9 cellular contexts compared by ENCODE assay signal in the genomic region with DNA sequence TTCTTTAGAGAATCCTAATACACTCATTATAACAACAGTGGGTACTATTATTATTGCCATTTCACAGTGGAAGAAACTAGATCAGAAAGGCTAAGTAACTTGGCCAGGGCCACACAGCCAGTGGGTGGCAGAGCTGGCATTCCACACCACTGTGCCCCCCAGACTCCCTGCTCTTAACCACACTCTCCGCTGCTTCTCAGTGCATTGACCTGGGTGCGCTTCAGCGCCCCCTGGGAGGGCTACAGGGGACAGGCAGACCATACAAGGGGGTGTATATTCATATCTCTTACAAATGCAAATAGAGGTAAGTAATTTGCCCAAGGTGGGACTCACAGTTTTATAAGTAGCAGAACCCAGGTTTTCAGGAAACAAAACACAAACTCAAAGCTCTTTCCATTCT.
DNase-seq lines count a peak whose midpoint lies in the region; TF ChIP-seq lines count a peak whose summit lies in the region.
"Had no signal": no experiment of that assay in that cellular context is flagged by ENCODE, and none has a peak within 500 bp of the region (broad histone marks: within the 10 kb centered on the region; RNA-seq: fewer than 3 reads in every experiment).

No MANE protein-coding gene starts in this region.

- H3K9me3 Mint-ChIP-seq in endodermal cell (no peaks in the 10 kb centered on the region), type B pancreatic cell (no peaks in the 10 kb centered on the region)
- H3K9me3 Mint-ChIP-seq: activated naive CD4-positive, alpha-beta T cell treated with anti-CD3 and anti-CD28 coated beads, Interleukin-2, amount 50 U/mL, for 72 hours had no signal

- no peak overlapping the region for H3K4me3 ChIP-seq in OCI-LY3 (ENCODE audit: low read length)
- no peak overlapping the region for H3K4me3 ChIP-seq in endodermal cell (ENCODE audit: low read length)

- peak; percentile 48 for TF ChIP-seq CTCF in OCI-LY3 (IDR thresholded peaks at IDR 0.05; ENCODE audit: low read depth, low read length)
- TF ChIP-seq CTCF in endodermal cell (conservative IDR thresholded peaks at IDR 0.05) = peak; percentile 79
- TF ChIP-seq CTCF in type B pancreatic cell (conservative IDR thresholded peaks at IDR 0.05) = peak; percentile 58

- no peak overlapping the region for H3K9ac ChIP-seq in OCI-LY3 (ENCODE audit: low read length)
- no peak overlapping the region for H3K9ac ChIP-seq in endodermal cell (ENCODE audit: extremely low read depth, low read length, poor library complexity, severe bottlenecking)

- no peaks in the 10 kb centered on the region for H3K27me3 ChIP-seq in OCI-LY3 (ENCODE audit: low read depth, low read length)
- H3K27me3 ChIP-seq in endodermal cell (ENCODE audit: control insufficient read depth, insufficient read depth, low read length, poor library complexity, severe bottlenecking) = no peaks in the 10 kb centered on the region

- WGBS in endodermal cell (ENCODE audit: insufficient coverage in 1 of 2, insufficient read length in 1 of 2), 2 experiments = 71% methylated on average over 3 of the region's 3 CpGs; no CpG with 5 or more reads in 1 of the 2 experiments

- no peaks in the 10 kb centered on the region for H3K27me3 Mint-ChIP-seq in endodermal cell (ENCODE audit: insufficient read depth)
- H3K27me3 Mint-ChIP-seq in type B pancreatic cell = no peaks in the 10 kb centered on the region

- H3K4me3 Mint-ChIP-seq in endodermal cell (no peak overlapping the region), type B pancreatic cell (no peak overlapping the region)

- H3K4me1 ChIP-seq in OCI-LY3 (ENCODE audit: low read length) (no peaks in the 10 kb centered on the region; the same call in 1 of the 2 replicates), endodermal cell (ENCODE audit: control insufficient read depth, insufficient read depth, low read length) (no peaks in the 10 kb centered on the region)

- H3K27ac Mint-ChIP-seq in endodermal cell (no peak overlapping the region), type B pancreatic cell (no peak overlapping the region)

- H3K36me3 Mint-ChIP-seq in endodermal cell (ENCODE audit: low read depth) = peaks cover 32% of the 10 kb centered on the region
- peaks cover 3% of the 10 kb centered on the region for H3K36me3 Mint-ChIP-seq in type B pancreatic cell
- H3K36me3 Mint-ChIP-seq: activated naive CD4-positive, alpha-beta T cell treated with anti-CD3 and anti-CD28 coated beads, Interleukin-2, amount 50 U/mL, for 72 hours had no signal

- no peaks in the 10 kb centered on the region for H4K20me1 ChIP-seq in OCI-LY3 (ENCODE audit: insufficient read depth, low read length)

- H3K4me1 Mint-ChIP-seq in endodermal cell = no peaks in the 10 kb centered on the region
- no peaks in the 10 kb centered on the region for H3K4me1 Mint-ChIP-seq in type B pancreatic cell (ENCODE audit: unreplicated experiment)

- H3K36me3 ChIP-seq in OCI-LY3 (replicated peaks; ENCODE audit: low read depth, low read length) (no peaks in the 10 kb centered on the region), endodermal cell (ENCODE audit: control insufficient read depth, insufficient read depth, low read length) (peaks cover 46% of the 10 kb centered on the region)

- DNase-seq in stimulated activated CD4-positive, alpha-beta T cell treated with anti-CD3 and anti-CD28 coated beads, Interleukin-1b, Interleukin-23, amount 100 ng/mL, for 48 hours = peak; percentile 6
- no peak for DNase-seq in stimulated activated CD4-positive, alpha-beta T cell treated with anti-CD3 and anti-CD28 coated beads, Interleukin-12 subunit alpha, Interleukin-12 subunit beta, amount 100 ng/mL, for 4 hours
- DNase-seq in endodermal cell (peak; percentile 70), type B pancreatic cell (ENCODE audit: extremely low spot score, unreplicated experiment) (no peak), activated gamma-delta T cell treated with Interleukin-2 at 50 U/mL for 16 hours (no peak), NCI-H510A (lab: John Stamatoyannopoulos, UW) (no peak), T-helper 9 cell (no peak)

- H3K27ac ChIP-seq in OCI-LY3 (ENCODE audit: low read length) (no peak overlapping the region), endodermal cell (ENCODE audit: low read depth, low read length) (no peak overlapping the region)

- H3K9me3 ChIP-seq in OCI-LY3 (ENCODE audit: insufficient read depth, low read length) (no peaks in the 10 kb centered on the region), endodermal cell (ENCODE audit: control insufficient read depth, low read length) (no peaks in the 10 kb centered on the region)

- no peak overlapping the region for H3K4me2 ChIP-seq in OCI-LY3 (ENCODE audit: low read length)

- no peaks in the 10 kb centered on the region for H3K79me2 ChIP-seq in OCI-LY3 (ENCODE audit: low read length)

- no peak overlapping the region for H2AFZ ChIP-seq in OCI-LY3 (ENCODE audit: low read depth, low read length)

Comparison
In these comparisons a context has a peak if more than half of its experiments do, and no peak if none do; other contexts are left out.
1. DNase-seq: peak in stimulated activated CD4-positive, alpha-beta T cell treated with anti-CD3 and anti-CD28 coated beads, Interleukin-1b, Interleukin-23, amount 100 ng/mL, for 48 hours (single experiment) and endodermal cell (single experiment); none in stimulated activated CD4-positive, alpha-beta T cell treated with anti-CD3 and anti-CD28 coated beads, Interleukin-12 subunit alpha, Interleukin-12 subunit beta, amount 100 ng/mL, for 4 hours (single experiment), type B pancreatic cell (single experiment), activated gamma-delta T cell treated with Interleukin-2 at 50 U/mL for 16 hours (single experiment), NCI-H510A (single experiment) and T-helper 9 cell (single experiment).
2. Peak in every context shown above with its lines, with median percentiles within 50 percentile points of each other: CTCF ChIP-seq.